Comparison of ENCODE assay signal across 9 cellular contexts in the genomic region with DNA sequence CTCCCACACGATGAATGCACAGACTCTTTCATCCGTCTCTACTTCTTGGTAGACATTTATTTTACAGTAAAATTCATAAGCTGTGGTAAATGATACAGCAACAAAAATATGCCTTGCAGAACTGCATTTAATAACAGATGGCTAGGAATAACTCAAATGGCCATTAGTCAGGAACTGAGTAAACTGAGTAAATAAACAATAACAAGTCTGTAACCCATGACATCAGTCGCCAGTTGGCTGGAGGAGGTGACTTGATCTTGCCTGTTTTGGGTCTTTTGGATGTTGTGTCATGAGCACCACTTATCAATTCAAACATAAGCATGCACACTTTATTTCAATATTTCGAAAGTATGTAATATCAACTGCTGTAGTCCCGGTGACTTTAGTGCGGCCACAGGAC.
"Had no signal": no experiment of that assay in that cellular context is flagged by ENCODE, and none has a peak within 500 bp of the region (broad histone marks: within the 10 kb centered on the region; RNA-seq: fewer than 3 reads in every experiment).

No MANE protein-coding gene starts in this region.

- H3K27ac ChIP-seq: GM23248, KMS-11 had no signal

- FAIRE-seq: HTR-8/SVneo had no signal

- H3K4me3 ChIP-seq: GM23248 had no signal

- ATAC-seq: HCT116 had no signal

- DNase-seq: GM23248, GOT3, H9, HFFc6, Karpas-422, KBM-7 had no signal
